1 cellular context compared by ENCODE assay signal in genomic region chr7:146902728-146903127, GRCh38.
TF ChIP-seq lines count a peak whose summit lies in the region.

No MANE protein-coding gene starts in this region.

TF ChIP-seq in HEK293, 187 proteins besides CTCF, POLR2A, EP300 and RAD21 (continued from another document):
- no peak for TF ChIP-seq ZNF26 (tag by site-specific recombination; IDR thresholded peaks at IDR 0.05)
- no peak for TF ChIP-seq ZNF529 (tag by site-specific recombination; IDR thresholded peaks at IDR 0.05; ENCODE audit: insufficient replicate concordance)
- TF ChIP-seq SETDB1 (IDR thresholded peaks at IDR 0.05; ENCODE audit: insufficient read length, low read length), result peak; percentile 33
- no peak for TF ChIP-seq ZFP37 (tag by site-specific recombination; IDR thresholded peaks at IDR 0.05)
- TF ChIP-seq ZNF202 (tag by site-specific recombination; IDR thresholded peaks at IDR 0.05; ENCODE audit: borderline replicate concordance), result no peak
- no peak for TF ChIP-seq ZNF843 (tag by site-specific recombination; IDR thresholded peaks at IDR 0.05)
- TF ChIP-seq ZNF521 (tag by site-specific recombination; IDR thresholded peaks at IDR 0.05), result no peak
TF ChIP-seq in HEK293: peak in this region for 2.
